ENCODE assay signal across 13 cellular contexts in the genomic region with DNA sequence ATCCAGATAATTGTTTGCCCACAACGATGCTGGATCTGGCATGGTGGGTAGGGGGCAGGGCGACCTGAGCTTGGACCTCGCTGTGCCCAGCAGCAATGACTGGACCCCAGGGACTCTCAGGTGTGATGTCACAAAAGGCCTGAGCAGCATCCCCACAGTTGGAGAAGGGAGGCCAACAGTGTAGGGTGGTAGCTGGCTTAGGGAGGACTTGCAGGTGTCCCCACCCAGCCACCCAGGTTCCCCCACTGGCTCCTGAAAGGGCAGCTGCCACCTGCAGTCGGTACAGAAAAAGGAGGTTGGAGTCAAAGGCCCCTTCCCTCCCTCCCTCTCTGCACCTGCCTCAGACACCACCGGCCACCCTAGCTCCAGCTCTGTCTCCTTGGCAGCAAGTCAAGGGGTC. TPM values are rescaled to one million over a fixed set of nuclear protein-coding genes. Genes with fewer than 3 reads are reported as not detected.
"Had no signal": no experiment of that assay in that cellular context is flagged by ENCODE, and none has a peak within 500 bp of the region (broad histone marks: within the 10 kb centered on the region; RNA-seq: fewer than 3 reads in every experiment).

A gene (minus strand): TSS at position 101 of the 400 bp plus-strand sequence. CDS start 262 bp downstream, outside the sequence.

- H3K27ac Mint-ChIP-seq: activated naive CD4-positive, alpha-beta T cell treated with anti-CD3 and anti-CD28 coated beads, Interleukin-2, amount 50 U/mL, for 24 hours; memory B cell had no signal

- H3K9me3 Mint-ChIP-seq: activated naive CD4-positive, alpha-beta T cell treated with anti-CD3 and anti-CD28 coated beads, Interleukin-2, amount 50 U/mL, for 24 hours; memory B cell had no signal

- DNase-seq: activated effector memory CD4-positive, alpha-beta T cell treated with Interleukin-2 at 50 U/mL for 16 hours; body of pancreas; effector memory CD4-positive, alpha-beta T cell; islet precursor cell; left ventricle myocardium inferior; retina; stimulated activated naive CD4-positive, alpha-beta T cell; substantia nigra; T-helper 9 cell; upper lobe of left lung had no signal

- H3K27me3 Mint-ChIP-seq: activated naive CD4-positive, alpha-beta T cell treated with anti-CD3 and anti-CD28 coated beads, Interleukin-2, amount 50 U/mL, for 24 hours; memory B cell had no signal

- ATAC-seq: body of pancreas, gastroesophageal sphincter had no signal

- H3K4me3 Mint-ChIP-seq: activated naive CD4-positive, alpha-beta T cell treated with anti-CD3 and anti-CD28 coated beads, Interleukin-2, amount 50 U/mL, for 24 hours had no signal

RNA-seq across cellular contexts. Expression of the gene that starts here (rescaled TPM):
- total RNA-seq: body of pancreas, gastroesophageal sphincter had no signal
